In the genomic region with DNA sequence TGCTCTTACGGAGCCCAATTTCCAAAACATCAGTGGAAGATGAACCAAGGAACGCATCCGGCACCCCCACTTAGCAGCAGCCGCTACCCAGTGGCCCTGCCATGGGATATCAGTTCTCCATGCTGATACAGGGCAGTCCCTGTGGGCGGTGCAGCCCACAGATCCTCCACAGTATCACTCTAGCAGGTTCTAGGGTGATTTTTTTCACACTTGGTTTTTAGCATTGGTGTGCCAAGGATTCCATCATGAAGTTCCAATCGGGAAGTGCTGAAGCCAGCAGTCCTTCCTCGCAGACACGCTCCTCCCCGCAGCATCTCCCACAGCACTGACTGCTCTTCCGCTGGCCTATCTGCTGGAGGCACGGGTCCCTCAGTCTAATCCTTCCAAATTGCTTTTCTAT, we compare ENCODE assay signal across 17 cellular contexts.
DNase-seq lines count a peak whose midpoint lies in the region; ATAC-seq and TF ChIP-seq lines count a peak whose summit lies in the region.
"Had no signal": no experiment of that assay in that cellular context is flagged by ENCODE, and none has a peak within 500 bp of the region (broad histone marks: within the 10 kb centered on the region; RNA-seq: fewer than 3 reads in every experiment).

No MANE protein-coding gene starts in this region.

- TF ChIP-seq CTCF in esophagus muscularis mucosa (IDR thresholded peaks at IDR 0.05) = no peak
- no peak for TF ChIP-seq CTCF in gastrocnemius medialis (IDR thresholded peaks at IDR 0.05 in 4 of 5, conservative IDR thresholded peaks at IDR 0.05 in 1 of 5)
- TF ChIP-seq CTCF in upper lobe of right lung (IDR thresholded peaks at IDR 0.05) = no peak

- H3K4me3 ChIP-seq in esophagus muscularis mucosa (no peak overlapping the region), gastrocnemius medialis (no peak overlapping the region), upper lobe of right lung (no peak overlapping the region)
- H3K4me3 ChIP-seq: BLaER1, GM23338 had no signal

- H3K36me3 ChIP-seq in esophagus muscularis mucosa (no peaks in the 10 kb centered on the region), gastrocnemius medialis (no peaks in the 10 kb centered on the region), upper lobe of right lung (no peaks in the 10 kb centered on the region)
- H3K36me3 ChIP-seq: BLaER1 had no signal

- H3K27me3 ChIP-seq in esophagus muscularis mucosa (no peaks in the 10 kb centered on the region), gastrocnemius medialis (no peaks in the 10 kb centered on the region), upper lobe of right lung (no peaks in the 10 kb centered on the region)
- H3K27me3 ChIP-seq: BLaER1 had no signal

- no peak overlapping the region for H3K4me3 Mint-ChIP-seq in activated naive CD4-positive, alpha-beta T cell treated with anti-CD3 and anti-CD28 coated beads, Interleukin-2, amount 10 ng/mL, durations not matched to agents 7 days and 5 days
- no peak overlapping the region for H3K4me3 Mint-ChIP-seq in activated naive CD4-positive, alpha-beta T cell treated with anti-CD3 and anti-CD28 coated beads for 36 hours
- H3K4me3 Mint-ChIP-seq: CD4-positive, CD25-positive, alpha-beta regulatory T cell; CD8-positive, alpha-beta T cell; GM23338; H9 had no signal

- TF ChIP-seq EP300 in esophagus muscularis mucosa (IDR thresholded peaks at IDR 0.05) = no peak

- ATAC-seq in gastrocnemius medialis (no peak), upper lobe of right lung (no peak), HG03439 (IDR thresholded peaks at IDR 0.05; ENCODE audit: unreplicated experiment) (no peak)
- ATAC-seq: CD8-positive, alpha-beta T cell; GM23338; HCT116 had no signal

- intact Hi-C loops in activated naive CD4-positive, alpha-beta T cell treated with anti-CD3 and anti-CD28 coated beads for 36 hours (cut with micrococcal nuclease) = no loop called here
- intact Hi-C loops in esophagus muscularis mucosa (cut with DNase I) = no loop called here
- intact Hi-C loops in gastrocnemius medialis (cut with DNase I; ENCODE audit: low total_unique reads) = loop anchor here (2.0 to 5.0 kb wide), 3 partner anchors 37 to 239 kb away; no protein-coding TSS in a partner anchor
- intact Hi-C loops in upper lobe of right lung (cut with DNase I) = no loop called here

- CTCF ChIA-PET in activated naive CD4-positive, alpha-beta T cell treated with anti-CD3 and anti-CD28 coated beads, Interleukin-2, amount 10 ng/mL, durations not matched to agents 7 days and 5 days (lab: Charles Lee) = no interaction called here
- CTCF ChIA-PET in activated naive CD4-positive, alpha-beta T cell treated with anti-CD3 and anti-CD28 coated beads for 36 hours (lab: Charles Lee) = interaction anchor here (1.4 kb wide), 1 partner anchor 8 kb away, joined by 3 read pairs; no protein-coding TSS in a partner anchor

- WGBS in esophagus muscularis mucosa = 86% methylated on average over 10 of the region's 11 CpGs

- TF ChIP-seq POLR2A in esophagus muscularis mucosa (IDR thresholded peaks at IDR 0.05; ENCODE audit: low read depth) (no peak), gastrocnemius medialis (IDR thresholded peaks at IDR 0.05) (no peak)

- DNase-seq in activated naive CD4-positive, alpha-beta T cell treated with anti-CD3 and anti-CD28 coated beads, Interleukin-2, amount 10 ng/mL, durations not matched to agents 7 days and 5 days = no peak
- DNase-seq in activated naive CD4-positive, alpha-beta T cell treated with anti-CD3 and anti-CD28 coated beads for 36 hours = no peak
- DNase-seq in esophagus muscularis mucosa (ENCODE audit: extremely low spot score) (peak; percentile 77), gastrocnemius medialis (no peak), ureter (ENCODE audit: low spot score) (peak; percentile 24), upper lobe of right lung (no peak)
- DNase-seq: Caco-2; CD4-positive, CD25-positive, alpha-beta regulatory T cell; CD8-positive, alpha-beta T cell; DMS153; DND-41; H9 had no signal

- peaks cover 4% of the 10 kb centered on the region for H3K36me3 Mint-ChIP-seq in activated naive CD4-positive, alpha-beta T cell treated with anti-CD3 and anti-CD28 coated beads, Interleukin-2, amount 10 ng/mL, durations not matched to agents 7 days and 5 days
- no peaks in the 10 kb centered on the region for H3K36me3 Mint-ChIP-seq in activated naive CD4-positive, alpha-beta T cell treated with anti-CD3 and anti-CD28 coated beads for 36 hours (ENCODE audit: low read depth)
- H3K36me3 Mint-ChIP-seq: CD4-positive, CD25-positive, alpha-beta regulatory T cell; CD8-positive, alpha-beta T cell had no signal

- H3K9me3 ChIP-seq in esophagus muscularis mucosa = no peaks in the 10 kb centered on the region
- H3K9me3 ChIP-seq in gastrocnemius medialis = no peaks in the 10 kb centered on the region
- H3K9me3 ChIP-seq in upper lobe of right lung = no peaks in the 10 kb centered on the region
- H3K9me3 ChIP-seq: Caco-2 had no signal

- peaks cover 2% of the 10 kb centered on the region for H3K4me1 Mint-ChIP-seq in activated naive CD4-positive, alpha-beta T cell treated with anti-CD3 and anti-CD28 coated beads, Interleukin-2, amount 10 ng/mL, durations not matched to agents 7 days and 5 days
- H3K4me1 Mint-ChIP-seq in activated naive CD4-positive, alpha-beta T cell treated with anti-CD3 and anti-CD28 coated beads for 36 hours (ENCODE audit: low read depth) = peaks cover 15% of the 10 kb centered on the region
- H3K4me1 Mint-ChIP-seq: CD4-positive, CD25-positive, alpha-beta regulatory T cell had no signal

- peaks cover 53% of the 10 kb centered on the region for H3K27me3 Mint-ChIP-seq in activated naive CD4-positive, alpha-beta T cell treated with anti-CD3 and anti-CD28 coated beads, Interleukin-2, amount 10 ng/mL, durations not matched to agents 7 days and 5 days
- peaks cover 15% of the 10 kb centered on the region for H3K27me3 Mint-ChIP-seq in activated naive CD4-positive, alpha-beta T cell treated with anti-CD3 and anti-CD28 coated beads for 36 hours (ENCODE audit: low read depth)

- H3K27ac ChIP-seq in esophagus muscularis mucosa (replicated peaks in 1 of 4) = no peak overlapping the region
- H3K27ac ChIP-seq in gastrocnemius medialis = peak overlapping the region; percentile 82 to 87 (median 84)
- no peak overlapping the region for H3K27ac ChIP-seq in upper lobe of right lung
- H3K27ac ChIP-seq: BLaER1, C4-2B had no signal

- in situ Hi-C loops in gastrocnemius medialis (cut with MboI; ENCODE audit: low sequenced_read_pairs in 4 of 4) = loop anchor here in 3 of 4 donors (5.0 to 25.0 kb wide), 3 partner anchors 124 to 134 kb away; no protein-coding TSS in a partner anchor

- H3K4me1 ChIP-seq in esophagus muscularis mucosa (peaks cover 0 to 21% (median 10%) of the 10 kb centered on the region in 4 donors), gastrocnemius medialis (peaks cover 42 to 43% of the 10 kb centered on the region in 2 donors), upper lobe of right lung (peaks cover 17% of the 10 kb centered on the region)
- H3K4me1 ChIP-seq: Caco-2 had no signal

- no peaks in the 10 kb centered on the region for H3K9me3 Mint-ChIP-seq in activated naive CD4-positive, alpha-beta T cell treated with anti-CD3 and anti-CD28 coated beads, Interleukin-2, amount 10 ng/mL, durations not matched to agents 7 days and 5 days
- H3K9me3 Mint-ChIP-seq in activated naive CD4-positive, alpha-beta T cell treated with anti-CD3 and anti-CD28 coated beads for 36 hours = no peaks in the 10 kb centered on the region
- H3K9me3 Mint-ChIP-seq: CD8-positive, alpha-beta T cell had no signal

- H3K27ac Mint-ChIP-seq in activated naive CD4-positive, alpha-beta T cell treated with anti-CD3 and anti-CD28 coated beads, Interleukin-2, amount 10 ng/mL, durations not matched to agents 7 days and 5 days = peak overlapping the region; percentile 26
- no peak overlapping the region for H3K27ac Mint-ChIP-seq in activated naive CD4-positive, alpha-beta T cell treated with anti-CD3 and anti-CD28 coated beads for 36 hours
- H3K27ac Mint-ChIP-seq: CD4-positive, CD25-positive, alpha-beta regulatory T cell; CD8-positive, alpha-beta T cell; GM23338; H9 had no signal

Comparison
In these comparisons a context has a peak if more than half of its experiments do, and no peak if none do; other contexts are left out.
1. DNase-seq: peak in esophagus muscularis mucosa (single experiment) and ureter (single experiment); none in activated naive CD4-positive, alpha-beta T cell treated with anti-CD3 and anti-CD28 coated beads, Interleukin-2, amount 10 ng/mL, durations not matched to agents 7 days and 5 days (single experiment), activated naive CD4-positive, alpha-beta T cell treated with anti-CD3 and anti-CD28 coated beads for 36 hours (single experiment), gastrocnemius medialis (0 of 2) and upper lobe of right lung (single experiment).
2. H3K27ac ChIP-seq: peak in gastrocnemius medialis (4 of 4); none in esophagus muscularis mucosa (0 of 4) and upper lobe of right lung (single experiment).